In genomic region chr3:85487375-85487774, GRCh38 we compare ENCODE assay signal across 33 cellular contexts.
"Had no signal": no experiment of that assay in that cellular context is flagged by ENCODE, and none has a peak within 500 bp of the region (broad histone marks: within the 10 kb centered on the region; RNA-seq: fewer than 3 reads in every experiment).

No MANE protein-coding gene starts in this region.

- ATAC-seq: activated CD4-positive, alpha-beta T cell treated with anti-CD3 and anti-CD28 coated beads for 36 hours; activated naive CD4-positive, alpha-beta T cell treated with anti-CD3 and anti-CD28 coated beads, Interleukin-2, amount 50 U/mL, for 72 hours; activated T-cell treated with anti-CD3 and anti-CD28 coated beads, Interleukin-2, amount 50 U/mL, for 72 hours; effector memory CD8-positive, alpha-beta T cell; foreskin keratinocyte; gastrocnemius medialis; heart left ventricle; T-helper 17 cell had no signal

- DNase-seq: activated CD4-positive, alpha-beta memory T cell treated with anti-CD3 and anti-CD28 coated beads, Interleukin-2, amount 10 ng/mL, durations not matched to agents 7 days and 5 days; activated CD4-positive, alpha-beta T cell treated with anti-CD3 and anti-CD28 coated beads for 36 hours; activated CD4-positive, alpha-beta T cell treated with anti-CD3 and anti-CD28 coated beads, Interleukin-2, amount 10 ng/mL, durations not matched to agents 7 days and 5 days; activated CD4-positive, alpha-beta T cell treated with anti-CD3 and anti-CD28 coated beads, Interleukin-2, amount 50 U/mL, for 4 hours; activated CD4-positive, CD25-positive, alpha-beta regulatory T cell; activated CD4-positive, CD25-positive, alpha-beta regulatory T cell treated with anti-CD3 and anti-CD28 coated beads, Interleukin-2, amount 50 U/mL, for 72 hours; activated CD8-positive, alpha-beta memory T cell treated with anti-CD3 and anti-CD28 coated beads, Interleukin-2, amount 50 U/mL, for 48 hours; activated gamma-delta T cell; activated naive CD4-positive, alpha-beta T cell; activated naive CD4-positive, alpha-beta T cell treated with anti-CD3 and anti-CD28 coated beads, Interleukin-2, amount 10 ng/mL, durations not matched to agents 7 days and 5 days; activated naive CD8-positive, alpha-beta T cell treated with anti-CD3 and anti-CD28 coated beads, Interleukin-2, amount 10 ng/mL, durations not matched to agents 7 days and 5 days; activated T-cell treated with anti-CD3 and anti-CD28 coated beads for 4 hours; activated T-cell treated with anti-CD3 and anti-CD28 coated beads, Interleukin-2, amount 50 U/mL, for 24 hours; activated T-cell treated with anti-CD3 and anti-CD28 coated beads, Interleukin-2, amount 50 U/mL, for 72 hours; brain microvascular endothelial cell; cortex of kidney; dermis blood vessel endothelial cell; effector CD4-positive, alpha-beta T cell; effector memory CD8-positive, alpha-beta T cell; erythroblast; foreskin keratinocyte; gastrocnemius medialis; glutamatergic neuron; heart left ventricle; T-helper 17 cell; T1000 had no signal

- H3K36me3 Mint-ChIP-seq: activated naive CD4-positive, alpha-beta T cell treated with anti-CD3 and anti-CD28 coated beads, Interleukin-2, amount 10 ng/mL, durations not matched to agents 7 days and 5 days; activated naive CD4-positive, alpha-beta T cell treated with anti-CD3 and anti-CD28 coated beads, Interleukin-2, amount 50 U/mL, for 72 hours; activated naive CD8-positive, alpha-beta T cell treated with anti-CD3 and anti-CD28 coated beads, Interleukin-2, amount 10 ng/mL, durations not matched to agents 7 days and 5 days had no signal

- H3K4me1 ChIP-seq: ascending aorta, esophagus muscularis mucosa, foreskin keratinocyte, gastrocnemius medialis, heart left ventricle had no signal

- FAIRE-seq: bronchial epithelial cell, colon had no signal

- H3K27ac ChIP-seq: ascending aorta, brain microvascular endothelial cell, esophagus muscularis mucosa, foreskin keratinocyte, gastrocnemius medialis, heart left ventricle had no signal

- H3K4me3 Mint-ChIP-seq: activated CD4-positive, alpha-beta memory T cell treated with anti-CD3 and anti-CD28 coated beads, Interleukin-2, amount 10 ng/mL, durations not matched to agents 7 days and 5 days; activated CD4-positive, alpha-beta T cell treated with anti-CD3 and anti-CD28 coated beads for 36 hours; activated CD4-positive, alpha-beta T cell treated with anti-CD3 and anti-CD28 coated beads, Interleukin-2, amount 10 ng/mL, durations not matched to agents 7 days and 5 days; activated naive CD4-positive, alpha-beta T cell treated with anti-CD3 and anti-CD28 coated beads, Interleukin-2, amount 10 ng/mL, durations not matched to agents 7 days and 5 days; activated naive CD8-positive, alpha-beta T cell treated with anti-CD3 and anti-CD28 coated beads, Interleukin-2, amount 10 ng/mL, durations not matched to agents 7 days and 5 days; activated T-cell treated with anti-CD3 and anti-CD28 coated beads, Interleukin-2, amount 50 U/mL, for 24 hours; activated T-cell treated with anti-CD3 and anti-CD28 coated beads, Interleukin-2, amount 50 U/mL, for 72 hours; central memory CD8-positive, alpha-beta T cell; effector memory CD8-positive, alpha-beta T cell; T-helper 17 cell; T-helper 2 cell treated with Interferon-gamma antibody and Interleukin-4, amounts not matched to agents 5 μg/mL and 100 μg/mL, for 36 hours had no signal

- H3K27me3 Mint-ChIP-seq: activated CD4-positive, alpha-beta memory T cell treated with anti-CD3 and anti-CD28 coated beads, Interleukin-2, amount 10 ng/mL, durations not matched to agents 7 days and 5 days; activated CD4-positive, alpha-beta T cell treated with anti-CD3 and anti-CD28 coated beads for 36 hours; activated CD4-positive, alpha-beta T cell treated with anti-CD3 and anti-CD28 coated beads, Interleukin-2, amount 10 ng/mL, durations not matched to agents 7 days and 5 days; activated naive CD4-positive, alpha-beta T cell treated with anti-CD3 and anti-CD28 coated beads, Interleukin-2, amount 10 ng/mL, durations not matched to agents 7 days and 5 days; activated naive CD8-positive, alpha-beta T cell treated with anti-CD3 and anti-CD28 coated beads, Interleukin-2, amount 10 ng/mL, durations not matched to agents 7 days and 5 days; activated T-cell treated with anti-CD3 and anti-CD28 coated beads, Interleukin-2, amount 50 U/mL, for 24 hours; central memory CD8-positive, alpha-beta T cell; effector memory CD8-positive, alpha-beta T cell; T-helper 17 cell had no signal

- H3K27me3 ChIP-seq: ascending aorta, brain microvascular endothelial cell, esophagus muscularis mucosa, foreskin keratinocyte, gastrocnemius medialis, heart left ventricle had no signal

- H3K4me3 ChIP-seq: ascending aorta, esophagus muscularis mucosa, gastrocnemius medialis, heart left ventricle had no signal

- H3K27ac Mint-ChIP-seq: activated CD4-positive, alpha-beta memory T cell treated with anti-CD3 and anti-CD28 coated beads, Interleukin-2, amount 10 ng/mL, durations not matched to agents 7 days and 5 days; activated CD4-positive, alpha-beta T cell treated with anti-CD3 and anti-CD28 coated beads for 36 hours; activated CD4-positive, alpha-beta T cell treated with anti-CD3 and anti-CD28 coated beads, Interleukin-2, amount 10 ng/mL, durations not matched to agents 7 days and 5 days; activated naive CD4-positive, alpha-beta T cell treated with anti-CD3 and anti-CD28 coated beads, Interleukin-2, amount 10 ng/mL, durations not matched to agents 7 days and 5 days; activated naive CD4-positive, alpha-beta T cell treated with anti-CD3 and anti-CD28 coated beads, Interleukin-2, amount 50 U/mL, for 72 hours; activated naive CD8-positive, alpha-beta T cell treated with anti-CD3 and anti-CD28 coated beads, Interleukin-2, amount 10 ng/mL, durations not matched to agents 7 days and 5 days; activated T-cell treated with anti-CD3 and anti-CD28 coated beads, Interleukin-2, amount 50 U/mL, for 24 hours; activated T-cell treated with anti-CD3 and anti-CD28 coated beads, Interleukin-2, amount 50 U/mL, for 72 hours; effector memory CD8-positive, alpha-beta T cell; T-helper 17 cell; T-helper 2 cell treated with Interferon-gamma antibody and Interleukin-4, amounts not matched to agents 5 μg/mL and 100 μg/mL, for 36 hours had no signal

- H3K4me1 Mint-ChIP-seq: activated CD4-positive, alpha-beta memory T cell treated with anti-CD3 and anti-CD28 coated beads, Interleukin-2, amount 10 ng/mL, durations not matched to agents 7 days and 5 days; activated CD4-positive, alpha-beta T cell treated with anti-CD3 and anti-CD28 coated beads for 36 hours; activated CD4-positive, alpha-beta T cell treated with anti-CD3 and anti-CD28 coated beads, Interleukin-2, amount 10 ng/mL, durations not matched to agents 7 days and 5 days; activated naive CD4-positive, alpha-beta T cell treated with anti-CD3 and anti-CD28 coated beads, Interleukin-2, amount 10 ng/mL, durations not matched to agents 7 days and 5 days; activated naive CD8-positive, alpha-beta T cell treated with anti-CD3 and anti-CD28 coated beads, Interleukin-2, amount 10 ng/mL, durations not matched to agents 7 days and 5 days; central memory CD8-positive, alpha-beta T cell; T-helper 17 cell had no signal

- H3K9me3 Mint-ChIP-seq: activated CD4-positive, alpha-beta T cell treated with anti-CD3 and anti-CD28 coated beads, Interleukin-2, amount 10 ng/mL, durations not matched to agents 7 days and 5 days; activated naive CD8-positive, alpha-beta T cell treated with anti-CD3 and anti-CD28 coated beads, Interleukin-2, amount 10 ng/mL, durations not matched to agents 7 days and 5 days had no signal

- H3K36me3 ChIP-seq: ascending aorta, brain microvascular endothelial cell, esophagus muscularis mucosa, gastrocnemius medialis, heart left ventricle had no signal

- H3K9me3 ChIP-seq: ascending aorta, esophagus muscularis mucosa, gastrocnemius medialis, heart left ventricle had no signal
